Comparison of ENCODE assay signal across 1 cellular context in the genomic region with DNA sequence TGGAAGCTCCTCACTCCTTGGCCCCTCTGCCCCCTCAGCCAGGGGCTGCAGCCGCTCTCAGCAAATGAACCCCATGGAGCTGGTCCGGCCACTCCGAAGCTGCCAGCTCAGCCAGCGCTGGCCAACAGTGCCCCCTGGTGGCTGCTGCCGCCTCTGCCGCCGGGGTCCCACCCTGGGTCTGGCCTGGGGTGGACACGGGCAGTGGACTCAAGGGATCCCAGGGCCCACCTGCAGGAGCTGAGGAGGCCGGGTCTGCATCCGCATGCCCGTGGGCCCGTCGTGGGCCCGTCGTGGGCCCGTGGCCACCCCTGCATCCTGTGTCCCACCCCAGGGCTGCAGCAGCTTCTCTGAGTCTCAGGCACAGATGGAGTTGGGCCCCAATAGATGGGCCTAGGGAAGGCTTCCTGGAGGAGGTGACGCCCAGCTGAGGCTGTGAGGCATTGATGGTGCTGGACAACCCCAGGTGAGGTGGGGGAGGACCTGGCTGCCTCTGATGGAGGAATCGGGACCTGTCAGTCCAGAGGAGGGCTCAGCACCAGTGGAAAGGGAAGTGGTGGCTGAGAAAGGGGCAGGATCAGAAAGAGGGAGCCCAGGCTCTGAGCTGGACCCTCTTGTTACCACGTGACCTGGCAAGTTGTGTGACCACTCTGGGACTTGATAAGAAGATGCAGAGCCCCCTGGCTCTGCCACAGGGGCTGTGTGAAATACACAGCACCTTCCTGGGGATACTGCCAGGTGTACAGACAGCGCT.
TF ChIP-seq lines count a peak whose summit lies in the region.

No MANE protein-coding gene starts in this region.

TF ChIP-seq in HepG2, 621 proteins besides CTCF, POLR2A, EP300 and RAD21 (continued from another document and continues in another):
- TF ChIP-seq, protein P1, sequence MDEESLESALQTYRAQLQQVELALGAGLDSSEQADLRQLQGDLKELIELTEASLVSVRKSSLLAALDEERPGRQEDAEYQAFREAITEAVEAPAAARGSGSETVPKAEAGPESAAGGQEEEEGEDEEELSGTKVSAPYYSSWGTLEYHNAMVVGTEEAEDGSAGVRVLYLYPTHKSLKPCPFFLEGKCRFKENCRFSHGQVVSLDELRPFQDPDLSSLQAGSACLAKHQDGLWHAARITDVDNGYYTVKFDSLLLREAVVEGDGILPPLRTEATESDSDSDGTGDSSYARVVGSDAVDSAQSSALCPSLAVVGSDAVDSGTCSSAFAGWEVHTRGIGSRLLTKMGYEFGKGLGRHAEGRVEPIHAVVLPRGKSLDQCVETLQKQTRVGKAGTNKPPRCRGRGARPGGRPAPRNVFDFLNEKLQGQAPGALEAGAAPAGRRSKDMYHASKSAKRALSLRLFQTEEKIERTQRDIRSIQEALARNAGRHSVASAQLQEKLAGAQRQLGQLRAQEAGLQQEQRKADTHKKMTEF (CRISPR knock-in tag; IDR thresholded peaks at IDR 0.05) = no peak
- TF ChIP-seq RORA (CRISPR knock-in tag; IDR thresholded peaks at IDR 0.05) = no peak
- TF ChIP-seq TMF1 (CRISPR knock-in tag; IDR thresholded peaks at IDR 0.05; ENCODE audit: low read depth) = no peak
- TF ChIP-seq, protein P2, sequence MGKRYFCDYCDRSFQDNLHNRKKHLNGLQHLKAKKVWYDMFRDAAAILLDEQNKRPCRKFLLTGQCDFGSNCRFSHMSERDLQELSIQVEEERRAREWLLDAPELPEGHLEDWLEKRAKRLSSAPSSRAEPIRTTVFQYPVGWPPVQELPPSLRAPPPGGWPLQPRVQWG (CRISPR knock-in tag; IDR thresholded peaks at IDR 0.05; ENCODE audit: borderline replicate concordance, low read depth) = no peak
- no peak for TF ChIP-seq DNMT1 (CRISPR knock-in tag; IDR thresholded peaks at IDR 0.05)
- TF ChIP-seq NONO (IDR thresholded peaks at IDR 0.05) = no peak
- TF ChIP-seq NONO (CRISPR knock-in tag; conservative IDR thresholded peaks at IDR 0.05) = 0 out of 2 replicates have a peak, but pooled peaks have one; percentile 24
- TF ChIP-seq ZNF724P (CRISPR knock-in tag; IDR thresholded peaks at IDR 0.05; ENCODE audit: borderline replicate concordance) = no peak
- no peak for TF ChIP-seq MIER2 (CRISPR knock-in tag; IDR thresholded peaks at IDR 0.05)
- TF ChIP-seq, protein P3, sequence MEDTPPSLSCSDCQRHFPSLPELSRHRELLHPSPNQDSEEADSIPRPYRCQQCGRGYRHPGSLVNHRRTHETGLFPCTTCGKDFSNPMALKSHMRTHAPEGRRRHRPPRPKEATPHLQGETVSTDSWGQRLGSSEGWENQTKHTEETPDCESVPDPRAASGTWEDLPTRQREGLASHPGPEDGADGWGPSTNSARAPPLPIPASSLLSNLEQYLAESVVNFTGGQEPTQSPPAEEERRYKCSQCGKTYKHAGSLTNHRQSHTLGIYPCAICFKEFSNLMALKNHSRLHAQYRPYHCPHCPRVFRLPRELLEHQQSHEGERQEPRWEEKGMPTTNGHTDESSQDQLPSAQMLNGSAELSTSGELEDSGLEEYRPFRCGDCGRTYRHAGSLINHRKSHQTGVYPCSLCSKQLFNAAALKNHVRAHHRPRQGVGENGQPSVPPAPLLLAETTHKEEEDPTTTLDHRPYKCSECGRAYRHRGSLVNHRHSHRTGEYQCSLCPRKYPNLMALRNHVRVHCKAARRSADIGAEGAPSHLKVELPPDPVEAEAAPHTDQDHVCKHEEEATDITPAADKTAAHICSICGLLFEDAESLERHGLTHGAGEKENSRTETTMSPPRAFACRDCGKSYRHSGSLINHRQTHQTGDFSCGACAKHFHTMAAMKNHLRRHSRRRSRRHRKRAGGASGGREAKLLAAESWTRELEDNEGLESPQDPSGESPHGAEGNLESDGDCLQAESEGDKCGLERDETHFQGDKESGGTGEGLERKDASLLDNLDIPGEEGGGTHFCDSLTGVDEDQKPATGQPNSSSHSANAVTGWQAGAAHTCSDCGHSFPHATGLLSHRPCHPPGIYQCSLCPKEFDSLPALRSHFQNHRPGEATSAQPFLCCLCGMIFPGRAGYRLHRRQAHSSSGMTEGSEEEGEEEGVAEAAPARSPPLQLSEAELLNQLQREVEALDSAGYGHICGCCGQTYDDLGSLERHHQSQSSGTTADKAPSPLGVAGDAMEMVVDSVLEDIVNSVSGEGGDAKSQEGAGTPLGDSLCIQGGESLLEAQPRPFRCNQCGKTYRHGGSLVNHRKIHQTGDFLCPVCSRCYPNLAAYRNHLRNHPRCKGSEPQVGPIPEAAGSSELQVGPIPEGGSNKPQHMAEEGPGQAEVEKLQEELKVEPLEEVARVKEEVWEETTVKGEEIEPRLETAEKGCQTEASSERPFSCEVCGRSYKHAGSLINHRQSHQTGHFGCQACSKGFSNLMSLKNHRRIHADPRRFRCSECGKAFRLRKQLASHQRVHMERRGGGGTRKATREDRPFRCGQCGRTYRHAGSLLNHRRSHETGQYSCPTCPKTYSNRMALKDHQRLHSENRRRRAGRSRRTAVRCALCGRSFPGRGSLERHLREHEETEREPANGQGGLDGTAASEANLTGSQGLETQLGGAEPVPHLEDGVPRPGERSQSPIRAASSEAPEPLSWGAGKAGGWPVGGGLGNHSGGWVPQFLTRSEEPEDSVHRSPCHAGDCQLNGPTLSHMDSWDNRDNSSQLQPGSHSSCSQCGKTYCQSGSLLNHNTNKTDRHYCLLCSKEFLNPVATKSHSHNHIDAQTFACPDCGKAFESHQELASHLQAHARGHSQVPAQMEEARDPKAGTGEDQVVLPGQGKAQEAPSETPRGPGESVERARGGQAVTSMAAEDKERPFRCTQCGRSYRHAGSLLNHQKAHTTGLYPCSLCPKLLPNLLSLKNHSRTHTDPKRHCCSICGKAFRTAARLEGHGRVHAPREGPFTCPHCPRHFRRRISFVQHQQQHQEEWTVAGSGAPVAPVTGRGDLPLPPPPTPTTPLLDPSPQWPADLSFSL (CRISPR knock-in tag; IDR thresholded peaks at IDR 0.05) = no peak
- TF ChIP-seq, protein P4, sequence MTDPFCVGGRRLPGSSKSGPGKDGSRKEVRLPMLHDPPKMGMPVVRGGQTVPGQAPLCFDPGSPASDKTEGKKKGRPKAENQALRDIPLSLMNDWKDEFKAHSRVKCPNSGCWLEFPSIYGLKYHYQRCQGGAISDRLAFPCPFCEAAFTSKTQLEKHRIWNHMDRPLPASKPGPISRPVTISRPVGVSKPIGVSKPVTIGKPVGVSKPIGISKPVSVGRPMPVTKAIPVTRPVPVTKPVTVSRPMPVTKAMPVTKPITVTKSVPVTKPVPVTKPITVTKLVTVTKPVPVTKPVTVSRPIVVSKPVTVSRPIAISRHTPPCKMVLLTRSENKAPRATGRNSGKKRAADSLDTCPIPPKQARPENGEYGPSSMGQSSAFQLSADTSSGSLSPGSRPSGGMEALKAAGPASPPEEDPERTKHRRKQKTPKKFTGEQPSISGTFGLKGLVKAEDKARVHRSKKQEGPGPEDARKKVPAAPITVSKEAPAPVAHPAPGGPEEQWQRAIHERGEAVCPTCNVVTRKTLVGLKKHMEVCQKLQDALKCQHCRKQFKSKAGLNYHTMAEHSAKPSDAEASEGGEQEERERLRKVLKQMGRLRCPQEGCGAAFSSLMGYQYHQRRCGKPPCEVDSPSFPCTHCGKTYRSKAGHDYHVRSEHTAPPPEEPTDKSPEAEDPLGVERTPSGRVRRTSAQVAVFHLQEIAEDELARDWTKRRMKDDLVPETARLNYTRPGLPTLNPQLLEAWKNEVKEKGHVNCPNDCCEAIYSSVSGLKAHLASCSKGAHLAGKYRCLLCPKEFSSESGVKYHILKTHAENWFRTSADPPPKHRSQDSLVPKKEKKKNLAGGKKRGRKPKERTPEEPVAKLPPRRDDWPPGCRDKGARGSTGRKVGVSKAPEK (CRISPR knock-in tag; IDR thresholded peaks at IDR 0.05; ENCODE audit: borderline replicate concordance) = no peak
- TF ChIP-seq, protein P5, sequence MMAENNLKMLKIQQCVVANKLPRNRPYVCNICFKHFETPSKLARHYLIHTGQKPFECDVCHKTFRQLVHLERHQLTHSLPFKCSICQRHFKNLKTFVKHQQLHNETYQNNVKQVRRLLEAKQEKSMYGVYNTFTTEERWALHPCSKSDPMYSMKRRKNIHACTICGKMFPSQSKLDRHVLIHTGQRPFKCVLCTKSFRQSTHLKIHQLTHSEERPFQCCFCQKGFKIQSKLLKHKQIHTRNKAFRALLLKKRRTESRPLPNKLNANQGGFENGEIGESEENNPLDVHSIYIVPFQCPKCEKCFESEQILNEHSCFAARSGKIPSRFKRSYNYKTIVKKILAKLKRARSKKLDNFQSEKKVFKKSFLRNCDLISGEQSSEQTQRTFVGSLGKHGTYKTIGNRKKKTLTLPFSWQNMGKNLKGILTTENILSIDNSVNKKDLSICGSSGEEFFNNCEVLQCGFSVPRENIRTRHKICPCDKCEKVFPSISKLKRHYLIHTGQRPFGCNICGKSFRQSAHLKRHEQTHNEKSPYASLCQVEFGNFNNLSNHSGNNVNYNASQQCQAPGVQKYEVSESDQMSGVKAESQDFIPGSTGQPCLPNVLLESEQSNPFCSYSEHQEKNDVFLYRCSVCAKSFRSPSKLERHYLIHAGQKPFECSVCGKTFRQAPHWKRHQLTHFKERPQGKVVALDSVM (CRISPR knock-in tag; IDR thresholded peaks at IDR 0.05) = no peak
- TF ChIP-seq, protein P6, sequence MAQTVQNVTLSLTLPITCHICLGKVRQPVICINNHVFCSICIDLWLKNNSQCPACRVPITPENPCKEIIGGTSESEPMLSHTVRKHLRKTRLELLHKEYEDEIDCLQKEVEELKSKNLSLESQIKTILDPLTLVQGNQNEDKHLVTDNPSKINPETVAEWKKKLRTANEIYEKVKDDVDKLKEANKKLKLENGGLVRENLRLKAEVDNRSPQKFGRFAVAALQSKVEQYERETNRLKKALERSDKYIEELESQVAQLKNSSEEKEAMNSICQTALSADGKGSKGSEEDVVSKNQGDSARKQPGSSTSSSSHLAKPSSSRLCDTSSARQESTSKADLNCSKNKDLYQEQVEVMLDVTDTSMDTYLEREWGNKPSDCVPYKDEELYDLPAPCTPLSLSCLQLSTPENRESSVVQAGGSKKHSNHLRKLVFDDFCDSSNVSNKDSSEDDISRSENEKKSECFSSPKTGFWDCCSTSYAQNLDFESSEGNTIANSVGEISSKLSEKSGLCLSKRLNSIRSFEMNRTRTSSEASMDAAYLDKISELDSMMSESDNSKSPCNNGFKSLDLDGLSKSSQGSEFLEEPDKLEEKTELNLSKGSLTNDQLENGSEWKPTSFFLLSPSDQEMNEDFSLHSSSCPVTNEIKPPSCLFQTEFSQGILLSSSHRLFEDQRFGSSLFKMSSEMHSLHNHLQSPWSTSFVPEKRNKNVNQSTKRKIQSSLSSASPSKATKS (CRISPR knock-in tag; IDR thresholded peaks at IDR 0.05) = no peak
- TF ChIP-seq, protein P7, sequence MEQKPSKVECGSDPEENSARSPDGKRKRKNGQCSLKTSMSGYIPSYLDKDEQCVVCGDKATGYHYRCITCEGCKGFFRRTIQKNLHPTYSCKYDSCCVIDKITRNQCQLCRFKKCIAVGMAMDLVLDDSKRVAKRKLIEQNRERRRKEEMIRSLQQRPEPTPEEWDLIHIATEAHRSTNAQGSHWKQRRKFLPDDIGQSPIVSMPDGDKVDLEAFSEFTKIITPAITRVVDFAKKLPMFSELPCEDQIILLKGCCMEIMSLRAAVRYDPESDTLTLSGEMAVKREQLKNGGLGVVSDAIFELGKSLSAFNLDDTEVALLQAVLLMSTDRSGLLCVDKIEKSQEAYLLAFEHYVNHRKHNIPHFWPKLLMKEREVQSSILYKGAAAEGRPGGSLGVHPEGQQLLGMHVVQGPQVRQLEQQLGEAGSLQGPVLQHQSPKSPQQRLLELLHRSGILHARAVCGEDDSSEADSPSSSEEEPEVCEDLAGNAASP (CRISPR knock-in tag; IDR thresholded peaks at IDR 0.05; ENCODE audit: borderline replicate concordance) = 0 out of 2 replicates have a peak, but pooled peaks have one; percentile 14
- TF ChIP-seq FOXM1 (CRISPR knock-in tag; IDR thresholded peaks at IDR 0.05) = no peak
- 0 out of 2 replicates have a peak, but pooled peaks have one; percentile 50 for TF ChIP-seq HOXA5 (CRISPR knock-in tag; IDR thresholded peaks at IDR 0.05)
- no peak for TF ChIP-seq SIX4 (CRISPR knock-in tag; IDR thresholded peaks at IDR 0.05)
- TF ChIP-seq, protein P8, sequence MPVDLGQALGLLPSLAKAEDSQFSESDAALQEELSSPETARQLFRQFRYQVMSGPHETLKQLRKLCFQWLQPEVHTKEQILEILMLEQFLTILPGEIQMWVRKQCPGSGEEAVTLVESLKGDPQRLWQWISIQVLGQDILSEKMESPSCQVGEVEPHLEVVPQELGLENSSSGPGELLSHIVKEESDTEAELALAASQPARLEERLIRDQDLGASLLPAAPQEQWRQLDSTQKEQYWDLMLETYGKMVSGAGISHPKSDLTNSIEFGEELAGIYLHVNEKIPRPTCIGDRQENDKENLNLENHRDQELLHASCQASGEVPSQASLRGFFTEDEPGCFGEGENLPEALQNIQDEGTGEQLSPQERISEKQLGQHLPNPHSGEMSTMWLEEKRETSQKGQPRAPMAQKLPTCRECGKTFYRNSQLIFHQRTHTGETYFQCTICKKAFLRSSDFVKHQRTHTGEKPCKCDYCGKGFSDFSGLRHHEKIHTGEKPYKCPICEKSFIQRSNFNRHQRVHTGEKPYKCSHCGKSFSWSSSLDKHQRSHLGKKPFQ (CRISPR knock-in tag; IDR thresholded peaks at IDR 0.05; ENCODE audit: insufficient replicate concordance) = no peak
- no peak for TF ChIP-seq SMAD9 (CRISPR knock-in tag; IDR thresholded peaks at IDR 0.05)
- TF ChIP-seq, protein P9, sequence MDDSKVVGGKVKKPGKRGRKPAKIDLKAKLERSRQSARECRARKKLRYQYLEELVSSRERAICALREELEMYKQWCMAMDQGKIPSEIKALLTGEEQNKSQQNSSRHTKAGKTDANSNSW (CRISPR knock-in tag; IDR thresholded peaks at IDR 0.05; ENCODE audit: borderline replicate concordance) = no peak
- 0 out of 2 replicates have a peak, but pooled peaks have one; percentile 23 for TF ChIP-seq ZNF263 (CRISPR knock-in tag; IDR thresholded peaks at IDR 0.05)
- no peak for TF ChIP-seq ZNF75D (CRISPR knock-in tag; IDR thresholded peaks at IDR 0.05; ENCODE audit: borderline replicate concordance)
- TF ChIP-seq, protein P10, sequence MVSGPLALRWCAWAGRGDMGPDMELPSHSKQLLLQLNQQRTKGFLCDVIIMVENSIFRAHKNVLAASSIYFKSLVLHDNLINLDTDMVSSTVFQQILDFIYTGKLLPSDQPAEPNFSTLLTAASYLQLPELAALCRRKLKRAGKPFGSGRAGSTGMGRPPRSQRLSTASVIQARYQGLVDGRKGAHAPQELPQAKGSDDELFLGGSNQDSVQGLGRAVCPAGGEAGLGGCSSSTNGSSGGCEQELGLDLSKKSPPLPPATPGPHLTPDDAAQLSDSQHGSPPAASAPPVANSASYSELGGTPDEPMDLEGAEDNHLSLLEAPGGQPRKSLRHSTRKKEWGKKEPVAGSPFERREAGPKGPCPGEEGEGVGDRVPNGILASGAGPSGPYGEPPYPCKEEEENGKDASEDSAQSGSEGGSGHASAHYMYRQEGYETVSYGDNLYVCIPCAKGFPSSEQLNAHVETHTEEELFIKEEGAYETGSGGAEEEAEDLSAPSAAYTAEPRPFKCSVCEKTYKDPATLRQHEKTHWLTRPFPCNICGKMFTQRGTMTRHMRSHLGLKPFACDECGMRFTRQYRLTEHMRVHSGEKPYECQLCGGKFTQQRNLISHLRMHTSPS (CRISPR knock-in tag; IDR thresholded peaks at IDR 0.05; ENCODE audit: low read depth) = no peak
- 0 out of 4 replicates have a peak, but pooled peaks of 1 of the 2 experiments have one; percentile 27 for TF ChIP-seq KLF16 (CRISPR knock-in tag; IDR thresholded peaks at IDR 0.05)
- TF ChIP-seq ZSCAN22 (CRISPR knock-in tag; IDR thresholded peaks at IDR 0.05) = no peak
- TF ChIP-seq ZNF460 (CRISPR knock-in tag; IDR thresholded peaks at IDR 0.05; ENCODE audit: borderline replicate concordance) = no peak
- TF ChIP-seq SYNCRIP (IDR thresholded peaks at IDR 0.05; ENCODE audit: insufficient read depth, low read depth, low read length) = no peak
- TF ChIP-seq NR2C2 (CRISPR knock-in tag; IDR thresholded peaks at IDR 0.05; ENCODE audit: borderline replicate concordance) = no peak
- TF ChIP-seq, protein P11, sequence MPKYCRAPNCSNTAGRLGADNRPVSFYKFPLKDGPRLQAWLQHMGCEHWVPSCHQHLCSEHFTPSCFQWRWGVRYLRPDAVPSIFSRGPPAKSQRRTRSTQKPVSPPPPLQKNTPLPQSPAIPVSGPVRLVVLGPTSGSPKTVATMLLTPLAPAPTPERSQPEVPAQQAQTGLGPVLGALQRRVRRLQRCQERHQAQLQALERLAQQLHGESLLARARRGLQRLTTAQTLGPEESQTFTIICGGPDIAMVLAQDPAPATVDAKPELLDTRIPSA (CRISPR knock-in tag; IDR thresholded peaks at IDR 0.05; ENCODE audit: borderline replicate concordance) = no peak
- TF ChIP-seq RARG (CRISPR knock-in tag; IDR thresholded peaks at IDR 0.05; ENCODE audit: low read depth) = no peak
